In genomic region chr7:122913608-122914007, GRCh38 we compare ENCODE assay signal across 1 cellular context.
A peak's percentile ranks its signal among the peaks of the same experiment; 100 is the strongest.
TF ChIP-seq lines count a peak whose summit lies in the region.

No MANE protein-coding gene starts in this region.

TF ChIP-seq in HepG2, 621 proteins besides CTCF, POLR2A, EP300 and RAD21 (continued from another document):
- TF ChIP-seq KDM6A (CRISPR knock-in tag; IDR thresholded peaks at IDR 0.05; ENCODE audit: low read depth) (no peak), ATF6 (CRISPR knock-in tag; conservative IDR thresholded peaks at IDR 0.05) (no peak), IRF1 (CRISPR knock-in tag; IDR thresholded peaks at IDR 0.05; ENCODE audit: low read depth) (no peak), E2F1 (CRISPR knock-in tag; IDR thresholded peaks at IDR 0.05) (peak; percentile 56; the same call in 1 of the 2 replicates), ZNF713 (CRISPR knock-in tag; IDR thresholded peaks at IDR 0.05) (no peak), TOE1 (CRISPR knock-in tag; IDR thresholded peaks at IDR 0.05) (no peak), ZMYM4 (CRISPR knock-in tag; IDR thresholded peaks at IDR 0.05) (0 out of 2 replicates have a peak, but pooled peaks have one; percentile 22)
